In the genomic region with DNA sequence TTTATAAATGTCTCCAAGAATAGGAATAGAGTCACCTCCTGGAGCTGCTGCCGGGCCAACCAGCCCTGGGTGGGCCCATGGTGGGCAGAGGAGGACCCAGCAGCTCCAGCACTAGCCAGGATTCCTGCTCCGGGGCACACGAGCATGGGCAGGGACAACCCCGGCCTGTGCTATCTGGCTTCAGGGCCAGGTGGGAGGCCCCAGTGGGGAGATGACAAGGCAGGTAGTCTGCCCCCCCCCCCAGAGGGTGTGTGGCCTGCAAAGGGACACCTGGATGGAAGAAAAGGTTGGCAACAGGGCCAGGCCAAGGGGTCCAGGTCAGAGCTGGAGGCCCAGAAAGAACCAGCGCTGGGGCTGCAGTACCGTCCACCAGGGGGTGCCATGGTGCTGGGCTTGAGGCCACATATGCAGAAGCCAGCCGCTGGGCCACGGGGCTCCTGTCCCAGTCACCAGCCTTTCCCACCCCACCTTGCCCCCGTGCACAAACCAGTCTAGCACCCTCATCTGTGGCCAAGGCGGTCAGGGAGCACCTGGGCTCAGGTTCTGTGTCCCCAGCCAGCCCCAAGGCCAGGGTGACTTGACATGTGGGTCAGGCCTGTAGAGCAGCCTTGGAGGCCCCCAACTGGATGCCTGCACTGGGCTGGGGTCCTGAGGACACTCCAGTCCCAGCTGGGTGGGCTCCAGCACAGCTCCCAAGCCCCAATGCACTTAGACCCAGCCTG, we compare ENCODE assay signal across 8 cellular contexts. TPM values are rescaled to one million over a fixed set of nuclear protein-coding genes. Genes with fewer than 3 reads are reported as not detected.
DNase-seq lines count a peak whose midpoint lies in the region; ATAC-seq lines count a peak whose summit lies in the region.

No MANE protein-coding gene starts in this region.

- peaks cover 50% of the 10 kb centered on the region for H3K4me1 Mint-ChIP-seq in activated CD4-positive, alpha-beta T cell treated with anti-CD3 and anti-CD28 coated beads for 36 hours

- POLR2A ChIA-PET in activated CD4-positive, alpha-beta T cell treated with anti-CD3 and anti-CD28 coated beads for 36 hours (lab: Charles Lee) = interaction anchor here (1.0 kb wide), 1 partner anchor 107 kb away, joined by 3 read pairs; no protein-coding TSS in a partner anchor

- H3K9me3 Mint-ChIP-seq in activated CD4-positive, alpha-beta T cell treated with anti-CD3 and anti-CD28 coated beads for 36 hours (ENCODE audit: low read depth) = no peaks in the 10 kb centered on the region

- no peaks in the 10 kb centered on the region for H3K27me3 Mint-ChIP-seq in activated CD4-positive, alpha-beta T cell treated with anti-CD3 and anti-CD28 coated beads for 36 hours

- CTCF ChIA-PET in activated CD4-positive, alpha-beta T cell treated with anti-CD3 and anti-CD28 coated beads for 36 hours (lab: Charles Lee) = interaction anchor here (0.5 to 6.7 kb wide), 25 partner anchors 9 to 806 kb away, joined by 3 to 102 read pairs (median 3); partner anchors contain the start of gene TSSC4

- peak; percentile 81 for DNase-seq in DMS 273 (lab: John Stamatoyannopoulos, UW; ENCODE audit: unreplicated experiment)
- DNase-seq in DMS 273 treated with DMSO at 0.1 percent for 48 hours (lab: John Stamatoyannopoulos, UW) = no peak
- DNase-seq in NCI-H1694 (lab: John Stamatoyannopoulos, UW) = peak; percentile 17
- peak; percentile 86 for DNase-seq in activated CD4-positive, alpha-beta T cell treated with anti-CD3 and anti-CD28 coated beads for 36 hours
- peak; percentile 68 for DNase-seq in cerebellum (ENCODE audit: low spot score)
- DNase-seq in left colon = peak; percentile 74 to 94
- peak; percentile 93 for DNase-seq in stimulated activated CD4-positive, alpha-beta T cell treated with anti-CD3 and anti-CD28 coated beads, Interleukin-2, amount 100 ng/mL, for 24 hours
- no peak for DNase-seq in T1000 (lab: John Stamatoyannopoulos, UW)

- intact Hi-C loops in activated CD4-positive, alpha-beta T cell treated with anti-CD3 and anti-CD28 coated beads for 36 hours (cut with DNase I, micrococcal nuclease) = loop anchor here (1.0 kb wide), 1 partner anchor 115 kb away; no protein-coding TSS in a partner anchor
- intact Hi-C loops in left colon (cut with DNase I, micrococcal nuclease) = loop anchor here in 1 of 2 donors (5.0 kb wide), 1 partner anchor 117 kb away; no protein-coding TSS in a partner anchor

- ATAC-seq in activated CD4-positive, alpha-beta T cell treated with anti-CD3 and anti-CD28 coated beads for 36 hours = peak; percentile 23
- peak; percentile 83 for ATAC-seq in left colon

- H3K27ac Mint-ChIP-seq in activated CD4-positive, alpha-beta T cell treated with anti-CD3 and anti-CD28 coated beads for 36 hours = no peak overlapping the region

- H3K36me3 Mint-ChIP-seq in activated CD4-positive, alpha-beta T cell treated with anti-CD3 and anti-CD28 coated beads for 36 hours (ENCODE audit: low read depth) = no peaks in the 10 kb centered on the region

- H3K4me3 Mint-ChIP-seq in activated CD4-positive, alpha-beta T cell treated with anti-CD3 and anti-CD28 coated beads for 36 hours = no peak overlapping the region

RNA-seq across cellular contexts. Expression of gene TSPAN32, which starts 3.5 kb away (rescaled TPM):
- 1 to 10 TPM; 6.0 to 7.6 TPM for total RNA-seq in activated CD4-positive, alpha-beta T cell treated with anti-CD3 and anti-CD28 coated beads for 36 hours
- 0.27 TPM for total RNA-seq in cerebellum
- total RNA-seq in left colon = 1 to 10 TPM in 1 of 2 donors, not detected in 1; 1.3 TPM

RNA-seq across cellular contexts. Expression of gene C11orf21, which starts 3.6 kb away (rescaled TPM):
- 1 to 10 TPM; 6.7 to 8.3 TPM for total RNA-seq in activated CD4-positive, alpha-beta T cell treated with anti-CD3 and anti-CD28 coated beads for 36 hours
- 0.27 TPM for total RNA-seq in cerebellum
- total RNA-seq in left colon = under 1 TPM; 0.15 to 0.78 TPM

RNA-seq across cellular contexts. Expression of gene ASCL2, which starts 34.9 kb away (rescaled TPM):
- total RNA-seq in activated CD4-positive, alpha-beta T cell treated with anti-CD3 and anti-CD28 coated beads for 36 hours = 1 to 10 TPM; 2.0 to 2.7 TPM
- total RNA-seq in cerebellum = 1.7 TPM
- 10 to 100 TPM in 1 of 2 donors, 1 to 10 TPM in 1; 6.3 to 10.4 TPM for total RNA-seq in left colon

Comparison
In these comparisons a context has a peak if more than half of its experiments do, and no peak if none do; other contexts are left out.
1. DNase-seq: peak in DMS 273 (single experiment), NCI-H1694 (single experiment), activated CD4-positive, alpha-beta T cell treated with anti-CD3 and anti-CD28 coated beads for 36 hours (single experiment), cerebellum (single experiment), left colon (2 of 2) and stimulated activated CD4-positive, alpha-beta T cell treated with anti-CD3 and anti-CD28 coated beads, Interleukin-2, amount 100 ng/mL, for 24 hours (2 of 2); none in DMS 273 treated with DMSO at 0.1 percent for 48 hours (single experiment) and T1000 (single experiment).